Comparison of ENCODE assay signal across 34 cellular contexts in genomic region chr16:7997966-7998365, GRCh38.
"Had no signal": no experiment of that assay in that cellular context is flagged by ENCODE, and none has a peak within 500 bp of the region (broad histone marks: within the 10 kb centered on the region; RNA-seq: fewer than 3 reads in every experiment).

No MANE protein-coding gene starts in this region.

- H3K36me3 Mint-ChIP-seq: activated CD4-positive, alpha-beta memory T cell treated with anti-CD3 and anti-CD28 coated beads for 36 hours; activated naive CD8-positive, alpha-beta T cell treated with anti-CD3 and anti-CD28 coated beads for 36 hours had no signal

- H3K36me3 ChIP-seq: adrenal gland, brain microvascular endothelial cell, breast epithelium had no signal

- H3K9me3 ChIP-seq: adrenal gland, body of pancreas, breast epithelium had no signal

- H3K4me1 Mint-ChIP-seq: activated B cell treated with CpG ODN at 0.5 μM for 24 hours; activated CD4-positive, alpha-beta T cell treated with anti-CD3 and anti-CD28 coated beads, Interleukin-2, amount 10 ng/mL, durations not matched to agents 24 days and 14 days; activated naive CD8-positive, alpha-beta T cell treated with anti-CD3 and anti-CD28 coated beads for 36 hours; activated T-helper 17 cell treated with anti-CD3 and anti-CD28 coated beads, Interleukin-2, amount 50 U/mL, for 72 hours had no signal

- H3K4me3 Mint-ChIP-seq: activated B cell treated with CpG ODN at 0.5 μM for 24 hours; activated CD4-positive, alpha-beta memory T cell treated with anti-CD3 and anti-CD28 coated beads for 36 hours; activated CD4-positive, alpha-beta T cell treated with anti-CD3 and anti-CD28 coated beads, Interleukin-2, amount 10 ng/mL, durations not matched to agents 24 days and 14 days; activated CD8-positive, alpha-beta T cell treated with anti-CD3 and anti-CD28 coated beads for 36 hours; activated naive CD4-positive, alpha-beta T cell treated with anti-CD3 and anti-CD28 coated beads for 36 hours; activated naive CD8-positive, alpha-beta T cell treated with anti-CD3 and anti-CD28 coated beads for 36 hours; activated T-cell treated with anti-CD3 and anti-CD28 coated beads, Interleukin-2, amount 50 U/mL, for 4 hours; activated T-cell treated with anti-CD3 and anti-CD28 coated beads, Interleukin-2, amount 50 U/mL, for 72 hours; activated T-helper 1 cell treated with anti-CD3 and anti-CD28 coated beads, Interleukin-12 subunit alpha, Interleukin-12 subunit beta, Interleukin-2, Interleukin-4 antibody, amounts not matched to agents 30 ng/mL and 10 ng/mL and 1 ng/mL, durations not matched to agents 14 hours and 24 hours and 36 hours; activated T-helper 17 cell treated with anti-CD3 and anti-CD28 coated beads, Interleukin-2, amount 50 U/mL, for 72 hours; T-helper 1 cell treated with Interleukin-12 subunit alpha and Interleukin-12 subunit beta and Interleukin-4 antibody, amounts not matched to agents 30 μg/mL and 1 μg/mL, for 36 hours; T-helper 2 cell treated with Interferon-gamma antibody and Interleukin-4, amounts not matched to agents 5 μg/mL and 100 μg/mL, for 36 hours had no signal

- H3K27ac ChIP-seq: adrenal gland, body of pancreas, brain microvascular endothelial cell, breast epithelium, VCaP had no signal

- H3K27ac Mint-ChIP-seq: activated B cell treated with CpG ODN at 0.5 μM for 24 hours; activated CD4-positive, alpha-beta memory T cell treated with anti-CD3 and anti-CD28 coated beads for 36 hours; activated CD4-positive, alpha-beta T cell treated with anti-CD3 and anti-CD28 coated beads, Interleukin-2, amount 10 ng/mL, durations not matched to agents 24 days and 14 days; activated CD8-positive, alpha-beta T cell treated with anti-CD3 and anti-CD28 coated beads for 36 hours; activated naive CD4-positive, alpha-beta T cell treated with anti-CD3 and anti-CD28 coated beads for 36 hours; activated naive CD4-positive, alpha-beta T cell treated with anti-CD3 and anti-CD28 coated beads, Interleukin-2, amount 50 U/mL, for 72 hours; activated naive CD8-positive, alpha-beta T cell treated with anti-CD3 and anti-CD28 coated beads for 36 hours; activated T-cell treated with anti-CD3 and anti-CD28 coated beads, Interleukin-2, amount 50 U/mL, for 72 hours; activated T-helper 1 cell treated with anti-CD3 and anti-CD28 coated beads, Interleukin-12 subunit alpha, Interleukin-12 subunit beta, Interleukin-2, Interleukin-4 antibody, amounts not matched to agents 30 ng/mL and 10 ng/mL and 1 ng/mL, durations not matched to agents 14 hours and 24 hours and 36 hours; activated T-helper 17 cell treated with anti-CD3 and anti-CD28 coated beads, Interleukin-2, amount 50 U/mL, for 72 hours; T-helper 1 cell treated with Interleukin-12 subunit alpha and Interleukin-12 subunit beta and Interleukin-4 antibody, amounts not matched to agents 30 μg/mL and 1 μg/mL, for 36 hours; T-helper 2 cell treated with Interferon-gamma antibody and Interleukin-4, amounts not matched to agents 5 μg/mL and 100 μg/mL, for 36 hours had no signal

- H3K4me1 ChIP-seq: adrenal gland, body of pancreas, breast epithelium had no signal

- ATAC-seq: activated CD8-positive, alpha-beta T cell treated with anti-CD3 and anti-CD28 coated beads for 36 hours; activated naive CD4-positive, alpha-beta T cell treated with anti-CD3 and anti-CD28 coated beads, Interleukin-2, amount 50 U/mL, for 72 hours; activated T-cell treated with anti-CD3 and anti-CD28 coated beads, Interleukin-2, amount 50 U/mL, for 4 hours; activated T-cell treated with anti-CD3 and anti-CD28 coated beads, Interleukin-2, amount 50 U/mL, for 72 hours; activated T-helper 17 cell treated with anti-CD3 and anti-CD28 coated beads, Interleukin-2, amount 50 U/mL, for 72 hours; body of pancreas had no signal

- DNase-seq: activated B cell treated with CpG ODN at 0.5 μM for 24 hours; activated CD4-positive, alpha-beta memory T cell treated with anti-CD3 and anti-CD28 coated beads for 36 hours; activated CD4-positive, alpha-beta T cell treated with anti-CD3 and anti-CD28 coated beads for 4 hours; activated CD4-positive, alpha-beta T cell treated with anti-CD3 and anti-CD28 coated beads, Interleukin-2, amount 10 ng/mL, durations not matched to agents 24 days and 14 days; activated CD4-positive, alpha-beta T cell treated with anti-CD3 and anti-CD28 coated beads, Interleukin-2, amount 50 U/mL, for 1 hour; activated CD4-positive, alpha-beta T cell treated with anti-CD3 and anti-CD28 coated beads, Interleukin-2, amount 50 U/mL, for 4 hours; activated CD4-positive, CD25-positive, alpha-beta regulatory T cell treated with anti-CD3 and anti-CD28 coated beads, Interleukin-2, amount 50 U/mL, for 72 hours; activated CD8-positive, alpha-beta memory T cell treated with anti-CD3 and anti-CD28 coated beads, Interleukin-2, amount 50 U/mL, for 4 hours; activated CD8-positive, alpha-beta T cell treated with anti-CD3 and anti-CD28 coated beads for 36 hours; activated effector memory CD4-positive, alpha-beta T cell treated with anti-CD3 and anti-CD28 coated beads, Interleukin-2, amount 50 U/mL, for 16 hours; activated gamma-delta T cell treated with Interleukin-2 at 50 U/mL for 16 hours; activated naive CD4-positive, alpha-beta T cell; activated naive CD4-positive, alpha-beta T cell treated with anti-CD3 and anti-CD28 coated beads for 36 hours; activated naive CD4-positive, alpha-beta T cell treated with anti-CD3 and anti-CD28 coated beads, Interleukin-2, amount 50 U/mL, for 16 hours; activated naive CD8-positive, alpha-beta T cell treated with anti-CD3 and anti-CD28 coated beads for 36 hours; activated T-cell treated with anti-CD3 and anti-CD28 coated beads for 4 hours; activated T-cell treated with anti-CD3 and anti-CD28 coated beads, Interleukin-2, amount 50 U/mL, for 1 hour; activated T-cell treated with anti-CD3 and anti-CD28 coated beads, Interleukin-2, amount 50 U/mL, for 4 hours; activated T-cell treated with anti-CD3 and anti-CD28 coated beads, Interleukin-2, amount 50 U/mL, for 72 hours; adrenal gland; amniotic stem cell; aorta; body of pancreas; brain microvascular endothelial cell; central memory CD4-positive, alpha-beta T cell; T-helper 2 cell; T-helper 9 cell had no signal

- H3K27me3 ChIP-seq: adrenal gland, body of pancreas, brain microvascular endothelial cell had no signal

- H3K4me3 ChIP-seq: adrenal gland, body of pancreas, breast epithelium had no signal

- H3K27me3 Mint-ChIP-seq: activated B cell treated with CpG ODN at 0.5 μM for 24 hours; activated CD4-positive, alpha-beta memory T cell treated with anti-CD3 and anti-CD28 coated beads for 36 hours; activated CD4-positive, alpha-beta T cell treated with anti-CD3 and anti-CD28 coated beads, Interleukin-2, amount 10 ng/mL, durations not matched to agents 24 days and 14 days; activated CD8-positive, alpha-beta T cell treated with anti-CD3 and anti-CD28 coated beads for 36 hours; activated naive CD8-positive, alpha-beta T cell treated with anti-CD3 and anti-CD28 coated beads for 36 hours; activated T-helper 17 cell treated with anti-CD3 and anti-CD28 coated beads, Interleukin-2, amount 50 U/mL, for 72 hours had no signal
